In the genomic region with DNA sequence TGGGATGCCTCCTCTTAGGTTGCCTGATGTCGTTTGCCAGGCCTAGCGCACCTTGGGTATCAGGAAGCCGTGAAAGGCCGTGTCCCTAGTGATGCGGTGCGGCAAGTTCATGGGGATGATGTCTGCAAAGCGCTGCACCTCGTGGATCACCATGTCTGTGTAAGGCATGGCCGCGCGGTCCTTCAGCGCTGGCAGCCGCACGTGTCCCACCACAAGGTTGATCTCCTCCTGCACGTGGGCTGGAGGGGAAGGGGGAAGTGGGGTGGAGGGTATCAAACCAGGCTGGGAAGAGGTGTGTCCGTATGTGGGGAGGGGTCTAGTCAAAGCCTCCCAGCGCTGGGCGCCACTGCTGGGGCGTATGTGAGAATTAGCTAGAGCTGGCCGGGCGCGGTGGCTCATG, we compare ENCODE assay signal across 21 cellular contexts. TPM values are rescaled to one million over a fixed set of nuclear protein-coding genes. Genes with fewer than 3 reads are reported as not detected.
DNase-seq lines count a peak whose midpoint lies in the region; ATAC-seq lines count a peak whose summit lies in the region.
"Had no signal": no experiment of that assay in that cellular context is flagged by ENCODE, and none has a peak within 500 bp of the region (broad histone marks: within the 10 kb centered on the region; RNA-seq: fewer than 3 reads in every experiment).

No MANE protein-coding gene starts in this region.

- ATAC-seq in naive thymus-derived CD8-positive, alpha-beta T cell = no peak
- ATAC-seq: foreskin keratinocyte, right cardiac atrium had no signal

- peaks cover 8 to 53% (median 52%) of the 10 kb centered on the region in 5 donors for H3K4me1 ChIP-seq in subcutaneous abdominal adipose tissue (ENCODE audit: control insufficient read depth in 5 of 5, insufficient read depth in 5 of 5, low read length in 5 of 5)
- H3K4me1 ChIP-seq: foreskin keratinocyte had no signal

- no peak overlapping the region for H3K9ac ChIP-seq in subcutaneous abdominal adipose tissue (ENCODE audit: low read length in 5 of 5)

- H3K9me3 ChIP-seq in subcutaneous abdominal adipose tissue (ENCODE audit: control insufficient read depth in 5 of 5, low read length in 5 of 5) = peaks cover 0 to 3% (median 0%) of the 10 kb centered on the region in 5 donors
- H3K9me3 ChIP-seq: tibial nerve had no signal

- peaks cover 0 to 7% (median 6%) of the 10 kb centered on the region in 5 donors for H3K36me3 ChIP-seq in subcutaneous abdominal adipose tissue (ENCODE audit: control insufficient read depth in 5 of 5, insufficient read depth in 5 of 5, low read length in 5 of 5)

- intact Hi-C loops in dendritic cell treated with granulocyte-macrophage colony-stimulating factor and Interleukin-4, amounts not matched to agents 40 ng/mL and 50 ng/mL, for 4 days (cut with micrococcal nuclease) = no loop called here

- no peak overlapping the region for H3K4me3 Mint-ChIP-seq in dendritic cell treated with granulocyte-macrophage colony-stimulating factor and Interleukin-4, amounts not matched to agents 40 ng/mL and 50 ng/mL, for 4 days
- H3K4me3 Mint-ChIP-seq in naive thymus-derived CD8-positive, alpha-beta T cell = no peak overlapping the region
- H3K4me3 Mint-ChIP-seq in T-helper 2 cell treated with Interferon-gamma antibody and Interleukin-4, amounts not matched to agents 5 μg/mL and 100 μg/mL, for 36 hours = no peak overlapping the region
- H3K4me3 Mint-ChIP-seq: activated CD4-positive, alpha-beta T cell treated with anti-CD3 and anti-CD28 coated beads, Interleukin-2, amount 10 ng/mL, durations not matched to agents 7 days and 5 days; neural crest cell had no signal

- H3K36me3 Mint-ChIP-seq in dendritic cell treated with granulocyte-macrophage colony-stimulating factor and Interleukin-4, amounts not matched to agents 40 ng/mL and 50 ng/mL, for 4 days (ENCODE audit: low read depth) = peaks cover 14% of the 10 kb centered on the region
- peaks cover 0 to 2% (median 0%) of the 10 kb centered on the region in 3 donors for H3K36me3 Mint-ChIP-seq in naive thymus-derived CD8-positive, alpha-beta T cell
- H3K36me3 Mint-ChIP-seq in T-helper 2 cell treated with Interferon-gamma antibody and Interleukin-4, amounts not matched to agents 5 μg/mL and 100 μg/mL, for 36 hours (ENCODE audit: low read depth) = peaks cover 7% of the 10 kb centered on the region

- peaks cover 72% of the 10 kb centered on the region for H3K4me1 Mint-ChIP-seq in dendritic cell treated with granulocyte-macrophage colony-stimulating factor and Interleukin-4, amounts not matched to agents 40 ng/mL and 50 ng/mL, for 4 days (ENCODE audit: low read depth)
- H3K4me1 Mint-ChIP-seq in naive thymus-derived CD8-positive, alpha-beta T cell = peaks cover 30 to 65% (median 55%) of the 10 kb centered on the region in 4 donors
- H3K4me1 Mint-ChIP-seq in T-helper 2 cell treated with Interferon-gamma antibody and Interleukin-4, amounts not matched to agents 5 μg/mL and 100 μg/mL, for 36 hours (ENCODE audit: low read depth) = peaks cover 24% of the 10 kb centered on the region

- H3K27me3 Mint-ChIP-seq in dendritic cell treated with granulocyte-macrophage colony-stimulating factor and Interleukin-4, amounts not matched to agents 40 ng/mL and 50 ng/mL, for 4 days = peaks cover 6% of the 10 kb centered on the region
- H3K27me3 Mint-ChIP-seq in naive thymus-derived CD8-positive, alpha-beta T cell = no peaks in the 10 kb centered on the region
- H3K27me3 Mint-ChIP-seq in T-helper 2 cell treated with Interferon-gamma antibody and Interleukin-4, amounts not matched to agents 5 μg/mL and 100 μg/mL, for 36 hours (ENCODE audit: low read depth) = no peaks in the 10 kb centered on the region
- H3K27me3 Mint-ChIP-seq: activated CD4-positive, alpha-beta T cell treated with anti-CD3 and anti-CD28 coated beads, Interleukin-2, amount 10 ng/mL, durations not matched to agents 7 days and 5 days had no signal

- H3K4me3 ChIP-seq in subcutaneous abdominal adipose tissue (ENCODE audit: low read depth in 1 of 5, low read length in 5 of 5) = no peak overlapping the region
- H3K4me3 ChIP-seq: tibial nerve had no signal

- DNase-seq in NCI-H82 (lab: John Stamatoyannopoulos, UW) (peak; percentile 31), NCI-H82 treated with DMSO at 0.1 percent for 48 hours (lab: John Stamatoyannopoulos, UW; ENCODE audit: unreplicated experiment) (no peak), NCI-H1417 treated with DMSO at 0.1 percent for 48 hours (lab: John Stamatoyannopoulos, UW) (no peak), putamen (ENCODE audit: low spot score) (no peak)
- no peak for DNase-seq in naive thymus-derived CD8-positive, alpha-beta T cell
- no peak for DNase-seq in T-helper 2 cell treated with Interferon-gamma antibody and Interleukin-4, amounts not matched to agents 5 μg/mL and 100 μg/mL, for 36 hours (ENCODE audit: low spot score)
- DNase-seq: activated CD4-positive, alpha-beta T cell treated with anti-CD3 and anti-CD28 coated beads, Interleukin-2, amount 10 ng/mL, durations not matched to agents 7 days and 5 days; C1 segment of cervical spinal cord; DMS79; foreskin keratinocyte; NCI-H1930; stimulated activated CD4-positive, alpha-beta T cell treated with anti-CD3 and anti-CD28 coated beads, Interleukin-4, amount 100 ng/mL, for 4 hours had no signal

- H3K27ac Mint-ChIP-seq in dendritic cell treated with granulocyte-macrophage colony-stimulating factor and Interleukin-4, amounts not matched to agents 40 ng/mL and 50 ng/mL, for 4 days = peak overlapping the region; percentile 77
- peak overlapping the region in 6 of 10 donors; percentile 33 to 85 (median 64) for H3K27ac Mint-ChIP-seq in naive thymus-derived CD8-positive, alpha-beta T cell
- H3K27ac Mint-ChIP-seq in T-helper 2 cell treated with Interferon-gamma antibody and Interleukin-4, amounts not matched to agents 5 μg/mL and 100 μg/mL, for 36 hours = no peak overlapping the region
- H3K27ac Mint-ChIP-seq: activated CD4-positive, alpha-beta T cell treated with anti-CD3 and anti-CD28 coated beads, Interleukin-2, amount 10 ng/mL, durations not matched to agents 7 days and 5 days had no signal

- H3K27me3 ChIP-seq in subcutaneous abdominal adipose tissue (ENCODE audit: control insufficient read depth in 5 of 5, insufficient read depth in 4 of 5, low read length in 5 of 5) = no peaks in the 10 kb centered on the region
- H3K27me3 ChIP-seq: foreskin keratinocyte, tibial nerve had no signal

- H3K9me3 Mint-ChIP-seq in dendritic cell treated with granulocyte-macrophage colony-stimulating factor and Interleukin-4, amounts not matched to agents 40 ng/mL and 50 ng/mL, for 4 days = no peaks in the 10 kb centered on the region
- H3K9me3 Mint-ChIP-seq in naive thymus-derived CD8-positive, alpha-beta T cell = peaks cover 0 to 2% (median 0%) of the 10 kb centered on the region in 9 donors
- H3K9me3 Mint-ChIP-seq in T-helper 2 cell treated with Interferon-gamma antibody and Interleukin-4, amounts not matched to agents 5 μg/mL and 100 μg/mL, for 36 hours = no peaks in the 10 kb centered on the region
- H3K9me3 Mint-ChIP-seq: neural crest cell had no signal

- POLR2A ChIA-PET in naive thymus-derived CD8-positive, alpha-beta T cell (lab: Charles Lee) = no interaction called here

- H3K27ac ChIP-seq in subcutaneous abdominal adipose tissue (ENCODE audit: low read depth, low read length) = peak overlapping the region; percentile 73
- H3K27ac ChIP-seq: 22Rv1, foreskin keratinocyte had no signal

RNA-seq across cellular contexts. Expression of a gene that starts 23.2 kb away (rescaled TPM):
- 100 to 1,000 TPM; 233 to 243 TPM for total RNA-seq in naive thymus-derived CD8-positive, alpha-beta T cell
- 100 to 1,000 TPM; 104 to 214 (median 153) TPM for polyA plus RNA-seq in naive thymus-derived CD8-positive, alpha-beta T cell

RNA-seq across cellular contexts. Expression of a gene that starts 28.1 kb away (rescaled TPM):
- not detected for total RNA-seq in naive thymus-derived CD8-positive, alpha-beta T cell
- not detected for polyA plus RNA-seq in naive thymus-derived CD8-positive, alpha-beta T cell
- total RNA-seq: activated CD4-positive, alpha-beta T cell treated with anti-CD3 and anti-CD28 coated beads, Interleukin-2, amount 10 ng/mL, durations not matched to agents 7 days and 5 days; foreskin keratinocyte; lower leg skin; NCI-H460; neural crest cell; right cardiac atrium; SK-MEL-5 had no signal
- polyA plus RNA-seq: foreskin keratinocyte, right cardiac atrium had no signal

RNA-seq across cellular contexts. Expression of a gene that starts 44.1 kb away (rescaled TPM):
- total RNA-seq in naive thymus-derived CD8-positive, alpha-beta T cell = 10 to 100 TPM; 47.3 to 48.6 TPM
- 10 to 100 TPM; 76.4 to 87.2 (median 87.1) TPM for polyA plus RNA-seq in naive thymus-derived CD8-positive, alpha-beta T cell

RNA-seq across cellular contexts. Expression of a gene that starts 46.8 kb away (rescaled TPM):
- 1 to 10 TPM in 1 of 2 experiments, not detected in 1; 2.2 TPM for total RNA-seq in naive thymus-derived CD8-positive, alpha-beta T cell
- not detected for polyA plus RNA-seq in naive thymus-derived CD8-positive, alpha-beta T cell
- total RNA-seq: NCI-H460 had no signal

RNA-seq across cellular contexts. Expression of a gene that starts 59.9 kb away (rescaled TPM):
- total RNA-seq in naive thymus-derived CD8-positive, alpha-beta T cell = not detected
- polyA plus RNA-seq in naive thymus-derived CD8-positive, alpha-beta T cell = not detected
- total RNA-seq: activated CD4-positive, alpha-beta T cell treated with anti-CD3 and anti-CD28 coated beads, Interleukin-2, amount 10 ng/mL, durations not matched to agents 7 days and 5 days; foreskin keratinocyte; lower leg skin; NCI-H460; neural crest cell; right cardiac atrium; SK-MEL-5; tibial nerve had no signal
- polyA plus RNA-seq: foreskin keratinocyte, right cardiac atrium had no signal
